ENCODE assay signal across 13 cellular contexts in genomic region chr19:39082745-39083598, GRCh38. TPM values are rescaled to one million over a fixed set of nuclear protein-coding genes. Genes with fewer than 3 reads are reported as not detected.
DNase-seq lines count a peak whose midpoint lies in the region; ATAC-seq and TF ChIP-seq lines count a peak whose summit lies in the region.
"Had no signal": no experiment of that assay in that cellular context is flagged by ENCODE, and none has a peak within 500 bp of the region (broad histone marks: within the 10 kb centered on the region; RNA-seq: fewer than 3 reads in every experiment).

No MANE protein-coding gene starts in this region.

- no peak overlapping the region for H3K27ac Mint-ChIP-seq in CD4-positive, alpha-beta T cell
- H3K27ac Mint-ChIP-seq in naive thymus-derived CD4-positive, alpha-beta T cell: peak overlapping the region in 2 of 9 donors; percentile 45 to 53
- H3K27ac Mint-ChIP-seq: activated naive CD4-positive, alpha-beta T cell treated with anti-CD3 and anti-CD28 coated beads, Interleukin-2, amount 10 ng/mL, durations not matched to agents 7 days and 5 days; progenitor cell of endocrine pancreas had no signal

- no peak overlapping the region for H3K27ac ChIP-seq in CD4-positive, alpha-beta T cell (ENCODE audit: low read depth, low read length)
- peak overlapping the region; percentile 56 for H3K27ac ChIP-seq in PC-3 (ENCODE audit: low read length)
- H3K27ac ChIP-seq in naive thymus-derived CD4-positive, alpha-beta T cell (ENCODE audit: low read depth, low read length): no peak overlapping the region
- H3K27ac ChIP-seq in tibial artery: no peak overlapping the region

- H3K36me3 ChIP-seq in PC-3 (ENCODE audit: low read depth, low read length) (no peaks in the 10 kb centered on the region), BE2C (no peaks in the 10 kb centered on the region), tibial artery (no peaks in the 10 kb centered on the region)
- no peaks in the 10 kb centered on the region for H3K36me3 ChIP-seq in naive thymus-derived CD4-positive, alpha-beta T cell (ENCODE audit: control insufficient read depth in 2 of 3, insufficient read depth in 3 of 3, low read length in 3 of 3)

- POLR2A ChIA-PET in CD4-positive, alpha-beta T cell (lab: Charles Lee): no interaction called here
- POLR2A ChIA-PET in PC-3 (lab: Charles Lee; ENCODE audit: unreplicated experiment): interaction anchor here (0.6 kb wide), 1 partner anchor 183 kb away, joined by 6 read pairs; the partner anchor contains the start of gene NFKBIB
- POLR2A ChIA-PET in naive thymus-derived CD4-positive, alpha-beta T cell (lab: Charles Lee): interaction anchor here (0.5 kb wide), 1 partner anchor 141 kb away, joined by 3 read pairs; no protein-coding TSS in a partner anchor

- intact Hi-C loops in CD4-positive, alpha-beta T cell (cut with DNase I, micrococcal nuclease): no loop called here
- intact Hi-C loops in PC-3 (cut with micrococcal nuclease): no loop called here
- intact Hi-C loops in naive thymus-derived CD4-positive, alpha-beta T cell (cut with micrococcal nuclease): loop anchor here in 1 of 2 donors (1.0 kb wide), 1 partner anchor 10 kb away; no protein-coding TSS in a partner anchor
- intact Hi-C loops in tibial artery (cut with DNase I; ENCODE audit: low total_unique reads): no loop called here

- no peaks in the 10 kb centered on the region for H3K9me2 ChIP-seq in PC-3 (replicated peaks; ENCODE audit: low read length)

- ATAC-seq in CD4-positive, alpha-beta T cell (ENCODE audit: poor library complexity): no peak
- peak; percentile 6; the same call in 1 of the 2 replicates for ATAC-seq in PC-3
- no peak for ATAC-seq in naive thymus-derived CD4-positive, alpha-beta T cell

- peaks cover 25% of the 10 kb centered on the region for H3K79me2 ChIP-seq in PC-3 (ENCODE audit: low read length)

- no peak for TF ChIP-seq CTCF in CD4-positive, alpha-beta T cell (IDR thresholded peaks at IDR 0.05)
- no peak for TF ChIP-seq CTCF in PC-3 (conservative IDR thresholded peaks at IDR 0.05; ENCODE audit: low read depth, low read length)
- no peak for TF ChIP-seq CTCF in BE2C (IDR thresholded peaks at IDR 0.05; ENCODE audit: low read depth, low read length)
- TF ChIP-seq CTCF in tibial artery (IDR thresholded peaks at IDR 0.05): no peak

- H3K9me3 Mint-ChIP-seq in CD4-positive, alpha-beta T cell: no peaks in the 10 kb centered on the region
- peaks cover 0 to 2% (median 0%) of the 10 kb centered on the region in 11 donors for H3K9me3 Mint-ChIP-seq in naive thymus-derived CD4-positive, alpha-beta T cell
- H3K9me3 Mint-ChIP-seq: activated naive CD4-positive, alpha-beta T cell treated with anti-CD3 and anti-CD28 coated beads, Interleukin-2, amount 10 ng/mL, durations not matched to agents 7 days and 5 days had no signal

- peak overlapping the region; percentile 76 for H2AFZ ChIP-seq in PC-3 (ENCODE audit: low read length)

- H3K27me3 ChIP-seq in CD4-positive, alpha-beta T cell (ENCODE audit: control insufficient read depth, insufficient read depth, low read length): peaks cover 18% of the 10 kb centered on the region
- H3K27me3 ChIP-seq in PC-3 (ENCODE audit: low read length) (no peaks in the 10 kb centered on the region), BE2C (peaks cover 68% of the 10 kb centered on the region), tibial artery (peaks cover 0 to 61% of the 10 kb centered on the region in 2 donors)
- H3K27me3 ChIP-seq in naive thymus-derived CD4-positive, alpha-beta T cell (ENCODE audit: control insufficient read depth in 2 of 2, insufficient read depth in 2 of 2, low read length in 2 of 2): peaks cover 12 to 13% of the 10 kb centered on the region in 2 donors

- H3K9me3 ChIP-seq in CD4-positive, alpha-beta T cell (ENCODE audit: control insufficient read depth, low read length): no peaks in the 10 kb centered on the region
- H3K9me3 ChIP-seq in PC-3 (ENCODE audit: low read length) (no peaks in the 10 kb centered on the region), BE2C (no peaks in the 10 kb centered on the region), tibial artery (no peaks in the 10 kb centered on the region)
- H3K9me3 ChIP-seq in naive thymus-derived CD4-positive, alpha-beta T cell (ENCODE audit: control insufficient read depth in 2 of 3, low read length in 3 of 3): no peaks in the 10 kb centered on the region

- peak overlapping the region; percentile 93 for H3K4me3 ChIP-seq in PC-3 (ENCODE audit: low read length)
- H3K4me3 ChIP-seq in naive thymus-derived CD4-positive, alpha-beta T cell (ENCODE audit: low read length): peak overlapping the region; percentile 40
- no peak overlapping the region for H3K4me3 ChIP-seq in BE2C (ENCODE audit: low read depth, low read length)
- H3K4me3 ChIP-seq in tibial artery: no peak overlapping the region

- H3K4me3 Mint-ChIP-seq in CD4-positive, alpha-beta T cell: peak overlapping the region; percentile 55
- H3K4me3 Mint-ChIP-seq in naive thymus-derived CD4-positive, alpha-beta T cell: peak overlapping the region; percentile 25 to 86 (median 72)
- H3K4me3 Mint-ChIP-seq: activated naive CD4-positive, alpha-beta T cell treated with anti-CD3 and anti-CD28 coated beads, Interleukin-2, amount 10 ng/mL, durations not matched to agents 7 days and 5 days had no signal

- DNase-seq in CD4-positive, alpha-beta T cell: no peak
- DNase-seq in PC-3: peak; percentile 19
- DNase-seq in dermis blood vessel endothelial cell: peak; percentile 40
- no peak for DNase-seq in naive thymus-derived CD4-positive, alpha-beta T cell
- DNase-seq in activated CD4-positive, alpha-beta T cell treated with anti-CD3 and anti-CD28 coated beads, Interleukin-2, amount 50 U/mL, for 4 hours: no peak
- no peak for DNase-seq in BE2C
- no peak for DNase-seq in tibial artery
- DNase-seq in DMS114 treated with DMSO at 0.1 percent for 48 hours (lab: John Stamatoyannopoulos, UW; ENCODE audit: unreplicated experiment): no peak
- DNase-seq: activated naive CD4-positive, alpha-beta T cell treated with anti-CD3 and anti-CD28 coated beads, Interleukin-2, amount 10 ng/mL, durations not matched to agents 7 days and 5 days; kidney; NCI-H1930 had no signal

- CTCF ChIA-PET in CD4-positive, alpha-beta T cell (lab: Charles Lee): no interaction called here
- CTCF ChIA-PET in PC-3 (lab: Charles Lee): interaction anchor here (0.6 to 0.7 kb wide), 2 partner anchors 25 to 356 kb away, joined by 3 to 4 read pairs; no protein-coding TSS in a partner anchor
- CTCF ChIA-PET in naive thymus-derived CD4-positive, alpha-beta T cell (lab: Charles Lee): interaction anchor here (0.6 to 1.0 kb wide), 3 partner anchors 27 to 1222 kb away, joined by 3 to 5 read pairs (median 3); no protein-coding TSS in a partner anchor

- H3K27me3 Mint-ChIP-seq in CD4-positive, alpha-beta T cell: peaks cover 61% of the 10 kb centered on the region
- H3K27me3 Mint-ChIP-seq in naive thymus-derived CD4-positive, alpha-beta T cell: peaks cover 28 to 57% (median 43%) of the 10 kb centered on the region in 5 donors

- no peaks in the 10 kb centered on the region for H4K20me1 ChIP-seq in PC-3 (ENCODE audit: low read length)

- H3K9ac ChIP-seq in PC-3 (ENCODE audit: low read length): peak overlapping the region; percentile 78

- H3K4me1 Mint-ChIP-seq in CD4-positive, alpha-beta T cell (ENCODE audit: low read depth): peaks cover 15% of the 10 kb centered on the region
- H3K4me1 Mint-ChIP-seq in naive thymus-derived CD4-positive, alpha-beta T cell: peaks cover 6 to 20% (median 16%) of the 10 kb centered on the region in 7 donors

- peaks cover 4% of the 10 kb centered on the region for H3F3A ChIP-seq in PC-3 (ENCODE audit: low read length, unreplicated experiment)

- no peaks in the 10 kb centered on the region for H3K36me3 Mint-ChIP-seq in CD4-positive, alpha-beta T cell (ENCODE audit: low read depth)
- H3K36me3 Mint-ChIP-seq in naive thymus-derived CD4-positive, alpha-beta T cell: no peaks in the 10 kb centered on the region
- H3K36me3 Mint-ChIP-seq: activated naive CD4-positive, alpha-beta T cell treated with anti-CD3 and anti-CD28 coated beads, Interleukin-2, amount 10 ng/mL, durations not matched to agents 7 days and 5 days had no signal

- H3K4me1 ChIP-seq in PC-3 (ENCODE audit: insufficient read depth, low read length) (peaks cover 24% of the 10 kb centered on the region), BE2C (no peaks in the 10 kb centered on the region), tibial artery (peaks cover 0 to 15% (median 9%) of the 10 kb centered on the region in 4 donors)
- peaks cover 8 to 11% of the 10 kb centered on the region in 2 donors for H3K4me1 ChIP-seq in naive thymus-derived CD4-positive, alpha-beta T cell (ENCODE audit: control insufficient read depth in 2 of 2, insufficient read depth in 2 of 2, low read length in 2 of 2)

- H3K4me2 ChIP-seq in PC-3 (ENCODE audit: low read length): peak overlapping the region; percentile 90

- no TSS peak for BruUV-seq in PC-3 (replicated peaks; lab: Mats Ljungman, UMichigan)

RNA-seq across cellular contexts. Expression of gene ACP7, which starts 1.2 kb away (rescaled TPM):
- total RNA-seq in CD4-positive, alpha-beta T cell: not detected
- 3.4 and 5.0 TPM in 2 replicates for total RNA-seq in PC-3 (2014; rRNA removed)
- 0.19 TPM in 1 of 2 replicates, not detected in the other for total RNA-seq in dermis blood vessel endothelial cell
- total RNA-seq in naive thymus-derived CD4-positive, alpha-beta T cell: not detected
- not detected for polyA plus RNA-seq in naive thymus-derived CD4-positive, alpha-beta T cell
- polyA plus RNA-seq in BE2C (2012; ENCODE audit: insufficient read depth, insufficient read length, low read depth): not detected
- total RNA-seq: HT-29, kidney, progenitor cell of endocrine pancreas had no signal

RNA-seq across cellular contexts. Expression of gene PAK4, which starts 42.6 kb away (rescaled TPM):
- total RNA-seq in CD4-positive, alpha-beta T cell: 1 to 10 TPM; 2.7 to 6.3 TPM
- 13.5 and 16.2 TPM in 2 replicates for total RNA-seq in PC-3 (2014; rRNA removed)
- total RNA-seq in dermis blood vessel endothelial cell: 5.8 and 17.4 TPM in 2 replicates
- total RNA-seq in naive thymus-derived CD4-positive, alpha-beta T cell: 10 to 100 TPM in 4 of 5 experiments, 1 to 10 TPM in 1; 9.3 to 17.5 (median 12.7) TPM
- 1 to 10 TPM; 1.0 to 1.9 TPM for polyA plus RNA-seq in naive thymus-derived CD4-positive, alpha-beta T cell
- polyA plus RNA-seq in BE2C (2012; ENCODE audit: insufficient read depth, insufficient read length, low read depth): 113 TPM

RNA-seq across cellular contexts. Expression of gene FBXO27, which starts 50.6 kb away (rescaled TPM):
- total RNA-seq in CD4-positive, alpha-beta T cell: under 1 TPM in 1 of 2 experiments, not detected in 1; 0.11 TPM
- 7.1 and 16.5 TPM in 2 replicates for total RNA-seq in PC-3 (2014; rRNA removed)
- 0.98 and 1.5 TPM in 2 replicates for total RNA-seq in dermis blood vessel endothelial cell
- under 1 TPM in 3 of 5 experiments, not detected in 2; 0.35 to 0.48 (median 0.39) TPM for total RNA-seq in naive thymus-derived CD4-positive, alpha-beta T cell
- polyA plus RNA-seq in naive thymus-derived CD4-positive, alpha-beta T cell: not detected
- polyA plus RNA-seq in BE2C (2012; ENCODE audit: insufficient read depth, insufficient read length, low read depth): not detected
- total RNA-seq: HT-29 had no signal

Comparison
In these comparisons a context has a peak if more than half of its experiments do, and no peak if none do; other contexts are left out.
1. DNase-seq: peak in PC-3 (single experiment) and dermis blood vessel endothelial cell (single experiment); none in CD4-positive, alpha-beta T cell (0 of 10), naive thymus-derived CD4-positive, alpha-beta T cell (0 of 9), activated CD4-positive, alpha-beta T cell treated with anti-CD3 and anti-CD28 coated beads, Interleukin-2, amount 50 U/mL, for 4 hours (0 of 2), BE2C (single experiment), tibial artery (0 of 2) and DMS114 treated with DMSO at 0.1 percent for 48 hours (single experiment).
2. H3K4me3 ChIP-seq: peak in PC-3 (single experiment) and naive thymus-derived CD4-positive, alpha-beta T cell (single experiment); none in BE2C (single experiment) and tibial artery (0 of 2).